In genomic region chr14:24429395-24430142, GRCh38 we compare ENCODE assay signal across 8 cellular contexts. TPM values are rescaled to one million over a fixed set of nuclear protein-coding genes. Genes with fewer than 3 reads are reported as not detected.
A peak's percentile ranks its signal among the peaks of the same experiment; 100 is the strongest.
DNase-seq lines count a peak whose midpoint lies in the region; ATAC-seq, FAIRE-seq and TF ChIP-seq lines count a peak whose summit lies in the region.

Gene CBLN3, minus strand, starts transcription at chr14:24429668. Its CDS starts 614 bp downstream, at chr14:24429054.
Gene KHNYN, plus strand, starts transcription at chr14:24429954. Its CDS starts 777 bp downstream, at chr14:24430731.

- peak within 1 kb of the TSS; percentile 49 for H3K4me3 ChIP-seq in ectodermal cell (ENCODE audit: insufficient read depth, low read depth, low read length)

- H3K36me3 Mint-ChIP-seq in activated CD4-positive, alpha-beta memory T cell treated with anti-CD3 and anti-CD28 coated beads, Interleukin-2, amount 10 ng/mL, durations not matched to agents 7 days and 5 days (ENCODE audit: low read depth) = peaks cover 40% of the 10 kb centered on the region

- no peak for TF ChIP-seq CTCF in C4-2B (conservative IDR thresholded peaks at IDR 0.05)

- H3K27ac ChIP-seq in C4-2B = peak within 1 kb of the TSS; percentile 74
- H3K27ac ChIP-seq in ectodermal cell (ENCODE audit: insufficient read depth, low read depth, low read length, poor library complexity, severe bottlenecking) = no peak within 1 kb of the TSS

- peaks cover 67% of the 10 kb centered on the region for H3K4me1 Mint-ChIP-seq in activated CD4-positive, alpha-beta memory T cell treated with anti-CD3 and anti-CD28 coated beads, Interleukin-2, amount 10 ng/mL, durations not matched to agents 7 days and 5 days

- POLR2A ChIA-PET in activated CD4-positive, alpha-beta memory T cell treated with anti-CD3 and anti-CD28 coated beads, Interleukin-2, amount 10 ng/mL, durations not matched to agents 7 days and 5 days (lab: Charles Lee) = interaction anchor here (0.6 to 10.0 kb wide), 40 partner anchors 8 to 350 kb away, joined by 3 to 221 read pairs (median 8); partner anchors contain the start of genes ADCY4, CHMP4A, CIDEB and DCAF11

- 7 to 9% methylated on average over 56 of the region's 57 CpGs for WGBS in ectodermal cell, 2 experiments

- FAIRE-seq in GM19239 (lab: Jason Lieb, UNC) = peak; percentile 54

- H3K27ac Mint-ChIP-seq in activated CD4-positive, alpha-beta memory T cell treated with anti-CD3 and anti-CD28 coated beads, Interleukin-2, amount 10 ng/mL, durations not matched to agents 7 days and 5 days = peak within 1 kb of the TSS; percentile 93

- DNase-seq in GM19239 (ENCODE audit: insufficient read length, low spot score) (peak; percentile 97), NCI-H748 (lab: John Stamatoyannopoulos, UW; ENCODE audit: unreplicated experiment) (peak; percentile 85), medulla oblongata (ENCODE audit: extremely low spot score) (peak; percentile 91)
- DNase-seq in activated CD4-positive, alpha-beta memory T cell treated with anti-CD3 and anti-CD28 coated beads, Interleukin-2, amount 10 ng/mL, durations not matched to agents 7 days and 5 days = peak; percentile 91
- peak; percentile 73 to 77 (median 73) for DNase-seq in stimulated activated CD4-positive, alpha-beta T cell treated with anti-CD3 and anti-CD28 coated beads, TNF-alpha, amount 100 ng/mL, for 4 hours (ENCODE audit: low read depth in 3 of 3)

- H3K36me3 ChIP-seq in ectodermal cell (ENCODE audit: control insufficient read depth, insufficient read depth, low read length) = no peaks in the 10 kb centered on the region

- ATAC-seq in HG03439 (IDR thresholded peaks at IDR 0.05; ENCODE audit: unreplicated experiment) = peak; percentile 78

- no peaks in the 10 kb centered on the region for H3K9me3 Mint-ChIP-seq in activated CD4-positive, alpha-beta memory T cell treated with anti-CD3 and anti-CD28 coated beads, Interleukin-2, amount 10 ng/mL, durations not matched to agents 7 days and 5 days

- H3K4me3 Mint-ChIP-seq in activated CD4-positive, alpha-beta memory T cell treated with anti-CD3 and anti-CD28 coated beads, Interleukin-2, amount 10 ng/mL, durations not matched to agents 7 days and 5 days = peak within 1 kb of the TSS; percentile 92

- no peaks in the 10 kb centered on the region for H3K27me3 Mint-ChIP-seq in activated CD4-positive, alpha-beta memory T cell treated with anti-CD3 and anti-CD28 coated beads, Interleukin-2, amount 10 ng/mL, durations not matched to agents 7 days and 5 days

- H3K27me3 ChIP-seq in ectodermal cell (ENCODE audit: control insufficient read depth, insufficient read depth, low read length, poor library complexity, severe bottlenecking) = peaks cover 12% of the 10 kb centered on the region

- no peaks in the 10 kb centered on the region for H3K9me3 ChIP-seq in ectodermal cell (ENCODE audit: control insufficient read depth, low read length)

- CTCF ChIA-PET in activated CD4-positive, alpha-beta memory T cell treated with anti-CD3 and anti-CD28 coated beads, Interleukin-2, amount 10 ng/mL, durations not matched to agents 7 days and 5 days (lab: Charles Lee) = interaction anchor here (0.9 to 12.2 kb wide), 7 partner anchors 13 to 269 kb away, joined by 3 to 494 read pairs (median 54); partner anchors contain the start of genes ADCY4, CHMP4A, CIDEB and IRF9

- no peaks in the 10 kb centered on the region for H3K4me1 ChIP-seq in ectodermal cell (ENCODE audit: control insufficient read depth, insufficient read depth, low read length)

RNA-seq across cellular contexts. Expression of gene CBLN3, which starts in this region (rescaled TPM):
- 1 to 10 TPM; 8.6 to 9.5 TPM for total RNA-seq in activated CD4-positive, alpha-beta memory T cell treated with anti-CD3 and anti-CD28 coated beads, Interleukin-2, amount 10 ng/mL, durations not matched to agents 7 days and 5 days
- polyA plus RNA-seq in ectodermal cell (2013, experiment 1 of 4) = 0.83 TPM
- 0.28 TPM for polyA plus RNA-seq in ectodermal cell (2013, experiment 2 of 4)
- 0.53 TPM for polyA plus RNA-seq in ectodermal cell (2013, experiment 3 of 4)
- polyA plus RNA-seq in ectodermal cell (2013, experiment 4 of 4) = 0.65 TPM

RNA-seq across cellular contexts. Expression of gene KHNYN, which starts in this region (rescaled TPM):
- total RNA-seq in activated CD4-positive, alpha-beta memory T cell treated with anti-CD3 and anti-CD28 coated beads, Interleukin-2, amount 10 ng/mL, durations not matched to agents 7 days and 5 days = 10 to 100 TPM; 96.0 to 99.5 TPM
- 29.5 TPM for polyA plus RNA-seq in ectodermal cell (2013, experiment 1 of 4)
- polyA plus RNA-seq in ectodermal cell (2013, experiment 2 of 4) = 31.1 TPM
- polyA plus RNA-seq in ectodermal cell (2013, experiment 3 of 4) = 25.3 TPM
- 29.5 TPM for polyA plus RNA-seq in ectodermal cell (2013, experiment 4 of 4)
